ENCODE assay signal across 8 cellular contexts in the genomic region with DNA sequence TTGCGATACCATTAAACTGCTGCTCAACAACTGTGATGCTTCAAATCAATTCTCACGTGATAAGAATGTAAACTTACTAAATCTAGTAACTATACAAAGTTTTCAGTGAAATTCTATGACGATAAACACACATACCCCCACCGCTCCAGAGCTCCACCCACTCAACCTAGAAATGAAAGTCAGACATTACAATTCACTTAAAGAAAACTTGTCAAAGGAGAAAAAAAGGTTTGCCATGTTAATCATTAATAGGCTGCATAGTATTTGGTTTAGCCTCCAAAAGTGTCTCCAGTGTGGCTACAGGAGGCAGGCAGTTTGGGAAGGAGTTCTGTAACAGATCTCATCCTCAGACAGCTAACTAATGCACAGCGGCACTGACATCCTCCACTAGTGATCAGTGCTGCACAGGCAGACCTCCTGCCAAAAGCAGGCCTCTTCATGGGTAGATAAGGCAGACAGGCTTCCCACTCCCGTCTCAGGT. TPM values are rescaled to one million over a fixed set of nuclear protein-coding genes. Genes with fewer than 3 reads are reported as not detected.
A peak's percentile ranks its signal among the peaks of the same experiment; 100 is the strongest.
DNase-seq lines count a peak whose midpoint lies in the region; ATAC-seq and TF ChIP-seq lines count a peak whose summit lies in the region.

No MANE protein-coding gene starts in this region.

- TF ChIP-seq CTCF in GM20000 (IDR thresholded peaks at IDR 0.05; ENCODE audit: extremely low read depth, missing control alignments) (no peak), dorsolateral prefrontal cortex (IDR thresholded peaks at IDR 0.05 in 54 of 56, conservative IDR thresholded peaks at IDR 0.05 in 2 of 56; ENCODE audit: low read depth in 1 of 56, partially characterized antibody in 56 of 56) (no peak), osteoblast (IDR thresholded peaks at IDR 0.05; ENCODE audit: extremely low read depth, low read depth, low read length) (no peak), tibial nerve (IDR thresholded peaks at IDR 0.05) (no peak)

- no peak overlapping the region for H2AFZ ChIP-seq in osteoblast (ENCODE audit: low read length)

- H3K9me3 Mint-ChIP-seq in T-cell, result peaks cover 0 to 3% (median 0%) of the 10 kb centered on the region in 3 donors

- H3K4me3 ChIP-seq in dorsolateral prefrontal cortex, result peak overlapping the region in 58 of 59 donors; percentile 8 to 100 (median 94)
- H3K4me3 ChIP-seq in osteoblast (ENCODE audit: insufficient read depth, low read length), result peak overlapping the region; percentile 44
- H3K4me3 ChIP-seq in tibial nerve, result peak overlapping the region in 2 of 4 donors; percentile 88 to 93

- POLR2A ChIA-PET in T-cell (lab: Charles Lee), result interaction anchor here in 1 of 2 donors (0.9 to 1.0 kb wide), 2 partner anchors 13 to 37 kb away, joined by 5 to 6 read pairs; no protein-coding TSS in a partner anchor

- H3K4me1 ChIP-seq in osteoblast (ENCODE audit: insufficient read depth, low read length) (peaks cover 31% of the 10 kb centered on the region), tibial nerve (peaks cover 0 to 80% (median 42%) of the 10 kb centered on the region in 4 donors)

- WGBS in tibial nerve, 2 donors, result 63 to 71% methylated on average over 6 of the region's 6 CpGs

- peak overlapping the region; percentile 93 to 99 for H3K27ac Mint-ChIP-seq in T-cell

- CTCF ChIA-PET in T-cell (lab: Charles Lee), result interaction anchor here in 1 of 2 donors (0.8 to 1.2 kb wide), 3 partner anchors 18 to 109 kb away, joined by 3 read pairs; partner anchors contain the start of gene SEPTIN7

- H3K27me3 Mint-ChIP-seq in T-cell, result no peaks in the 10 kb centered on the region

- intact Hi-C loops in dorsolateral prefrontal cortex (cut with DNase I), result no loop called here

- H3K4me2 ChIP-seq in osteoblast (ENCODE audit: insufficient read depth, low read length), result peak overlapping the region; percentile 96

- no peak for TF ChIP-seq POLR2A in tibial nerve (IDR thresholded peaks at IDR 0.05)

- peak overlapping the region; percentile 96 to 99 (median 97) for H3K4me3 Mint-ChIP-seq in T-cell

- peaks cover 5% of the 10 kb centered on the region for H3K36me3 ChIP-seq in osteoblast (ENCODE audit: insufficient read depth, low read length)
- peaks cover 0 to 5% (median 0%) of the 10 kb centered on the region in 3 donors for H3K36me3 ChIP-seq in tibial nerve

- peaks cover 30% of the 10 kb centered on the region for H3K36me3 Mint-ChIP-seq in T-cell

- ATAC-seq in T-cell (replicated peaks in 1 of 4), result peak; percentile 31 to 56 (median 44)
- no peak for ATAC-seq in GM19467 (IDR thresholded peaks at IDR 0.05; ENCODE audit: unreplicated experiment)
- no peak for ATAC-seq in HG02884 (IDR thresholded peaks at IDR 0.05; ENCODE audit: unreplicated experiment)

- no peaks in the 10 kb centered on the region for H3K9me3 ChIP-seq in osteoblast (ENCODE audit: low read depth, low read length)
- H3K9me3 ChIP-seq in tibial nerve, result no peaks in the 10 kb centered on the region

- no peak for TF ChIP-seq EP300 in tibial nerve (IDR thresholded peaks at IDR 0.05)

- H3K27ac ChIP-seq in dorsolateral prefrontal cortex (peak overlapping the region in 3 of 59 donors; percentile 3 to 30 (median 3)), osteoblast (ENCODE audit: low read depth, low read length) (no peak overlapping the region), tibial nerve (peak overlapping the region in 1 of 4 donors; percentile 24)

- H3K79me2 ChIP-seq in osteoblast (ENCODE audit: insufficient read depth, low read length), result peaks cover 79% of the 10 kb centered on the region

- peaks cover 72 to 89% (median 82%) of the 10 kb centered on the region in 3 donors for H3K4me1 Mint-ChIP-seq in T-cell

- H3K27me3 ChIP-seq in dorsolateral prefrontal cortex (no peaks in the 10 kb centered on the region), osteoblast (ENCODE audit: insufficient read depth, low read length) (no peaks in the 10 kb centered on the region), tibial nerve (no peaks in the 10 kb centered on the region)

- DNase-seq in GM20000 (ENCODE audit: low spot score) (peak; percentile 67), T-cell (peak in 25 of 34 experiments; percentile 10 to 52 (median 28)), dorsolateral prefrontal cortex (no peak), osteoblast (ENCODE audit: insufficient read length, low spot score, missing footprints) (no peak), tibial nerve (ENCODE audit: low spot score in 2 of 2) (no peak), NCI-H1417 treated with DMSO at 0.1 percent for 48 hours (lab: John Stamatoyannopoulos, UW) (no peak)

- peaks cover 25% of the 10 kb centered on the region for H4K20me1 ChIP-seq in osteoblast (ENCODE audit: insufficient read depth, low read length)

RNA-seq across cellular contexts. Expression of gene HERPUD2, which starts 3.1 kb away (rescaled TPM):
- 100 to 1,000 TPM in 1 of 5 donors, 10 to 100 TPM in 4; 58.4 to 122 (median 67.5) TPM for total RNA-seq in T-cell
- total RNA-seq in dorsolateral prefrontal cortex, result 10 to 100 TPM; 24.1 to 66.9 (median 36.4) TPM
- 26.8 and 32.9 TPM in 2 replicates for total RNA-seq in osteoblast
- total RNA-seq in tibial nerve, result 10 to 100 TPM; 25.3 to 44.1 (median 39.3) TPM

Comparison
In these comparisons a context has a peak if more than half of its experiments do, and no peak if none do; other contexts are left out.
1. DNase-seq: peak in GM20000 (single experiment) and T-cell (25 of 34); none in dorsolateral prefrontal cortex (0 of 10), osteoblast (single experiment), tibial nerve (0 of 2) and NCI-H1417 treated with DMSO at 0.1 percent for 48 hours (single experiment).
2. ATAC-seq: peak in T-cell (4 of 4); none in GM19467 (single experiment) and HG02884 (single experiment).